In genomic region chr4:18934197-18934596, GRCh38 we compare ENCODE assay signal across 1 cellular context.
TF ChIP-seq lines count a peak whose summit lies in the region.

No MANE protein-coding gene starts in this region.

TF ChIP-seq in HCT116, 20 proteins besides CTCF, POLR2A, EP300 and RAD21 (continued from another document):
- TF ChIP-seq ZBTB33 (IDR thresholded peaks at IDR 0.05; ENCODE audit: extremely low read depth, insufficient replicate concordance, low read length): no peak
- TF ChIP-seq YY1 (IDR thresholded peaks at IDR 0.05; ENCODE audit: extremely low read depth, insufficient replicate concordance, low read depth, low read length): no peak
- no peak for TF ChIP-seq SRF (IDR thresholded peaks at IDR 0.05; ENCODE audit: low read depth)
